9 cellular contexts compared by ENCODE assay signal in genomic region chr1:200535605-200536004, GRCh38.
A peak's percentile ranks its signal among the peaks of the same experiment; 100 is the strongest.
DNase-seq lines count a peak whose midpoint lies in the region; ATAC-seq, FAIRE-seq and TF ChIP-seq lines count a peak whose summit lies in the region.
"Had no signal": no experiment of that assay in that cellular context is flagged by ENCODE, and none has a peak within 500 bp of the region (broad histone marks: within the 10 kb centered on the region; RNA-seq: fewer than 3 reads in every experiment).

No MANE protein-coding gene starts in this region.

- no peaks in the 10 kb centered on the region for H4K20me1 ChIP-seq in K562 (replicated peaks; ENCODE audit: control insufficient read depth, insufficient read depth, low read length)

- no peaks in the 10 kb centered on the region for H3K4me1 ChIP-seq in K562 (replicated peaks in 1 of 2; ENCODE audit: control insufficient read depth in 2 of 2, insufficient read depth in 2 of 2, low read length in 2 of 2)

- no peak overlapping the region for H2AFZ ChIP-seq in K562 (ENCODE audit: low read depth, low read length)

- H3K9me3 ChIP-seq in K562 (replicated peaks; ENCODE audit: control insufficient read depth, insufficient read depth, low read depth, low read length): no peaks in the 10 kb centered on the region

- POLR2A ChIA-PET in K562 (lab: Yijun Ruan, JAX): interaction anchor here (0.8 kb wide), 1 partner anchor 145 kb away, joined by 4 read pairs; no protein-coding TSS in a partner anchor

- no peaks in the 10 kb centered on the region for H3K79me2 ChIP-seq in K562 (ENCODE audit: control insufficient read depth, insufficient read depth, low read length)

- TF ChIP-seq CTCF in K562 (IDR thresholded peaks at IDR 0.05 in 2 of 3, conservative IDR thresholded peaks at IDR 0.05 in 1 of 3; ENCODE audit: insufficient read depth in 2 of 3, low read depth in 1 of 3, low read length in 3 of 3): peak; percentile 29 to 49 (median 44); a peak in 4 of 6 replicates

- H3K9me1 ChIP-seq in K562 (ENCODE audit: control insufficient read depth, insufficient read depth, low read length): no peaks in the 10 kb centered on the region

- no peaks in the 10 kb centered on the region for H3K36me3 ChIP-seq in K562 (ENCODE audit: control insufficient read depth, insufficient read depth, low read length)

- H3K4me3 Mint-ChIP-seq in stimulated activated memory B cell treated with anti-CD40 and anti-IgM and Interleukin-4, amounts not matched to agents 10 μg/mL and 1 μg/mL and 100 μg/mL, for 72 hours: no peak overlapping the region
- H3K4me3 Mint-ChIP-seq: IgD-negative memory B cell had no signal

- no peak for TF ChIP-seq POLR2A in K562 (conservative IDR thresholded peaks at IDR 0.05)

- no peaks in the 10 kb centered on the region for H3K4me1 Mint-ChIP-seq in stimulated activated memory B cell treated with anti-CD40 and anti-IgM and Interleukin-4, amounts not matched to agents 10 μg/mL and 1 μg/mL and 100 μg/mL, for 72 hours

- peaks cover 7% of the 10 kb centered on the region for H3K9me3 Mint-ChIP-seq in stimulated activated memory B cell treated with anti-CD40 and anti-IgM and Interleukin-4, amounts not matched to agents 10 μg/mL and 1 μg/mL and 100 μg/mL, for 72 hours
- H3K9me3 Mint-ChIP-seq: IgD-negative memory B cell had no signal

- in situ Hi-C loops in Caki2 (cut with HindIII; ENCODE audit: low pct_unique_long_range_greater_than_20kb, low sequenced_read_pairs): no loop called here
- in situ Hi-C loops in K562 (cut with MboI): no loop called here

- DNase-seq in Caki2 (ENCODE audit: low read depth) (peak; percentile 40), NAMALWA (ENCODE audit: low spot score) (peak; percentile 71), K562 (ENCODE audit: extremely low read depth in 1 of 4, low spot score in 3 of 4) (peak in 2 of 4 experiments; percentile 32 to 34), NCI-H1105 treated with DMSO at 0.1 percent for 48 hours (lab: John Stamatoyannopoulos, UW) (no peak), ecto neural progenitor cell (ENCODE audit: low spot score) (no peak), posterior cingulate gyrus (no peak)

- CTCF ChIA-PET in K562 (lab: Yijun Ruan, JAX; ENCODE audit: low intra/inter-chr PET ratio): interaction anchor here (0.6 kb wide), 1 partner anchor 81 kb away, joined by 3 read pairs; no protein-coding TSS in a partner anchor

- H3K27me3 ChIP-seq in K562 (ENCODE audit: control insufficient read depth in 2 of 2, insufficient read depth in 2 of 2, low read length in 2 of 2): peaks cover 6% of the 10 kb centered on the region in 2 experiments

- no peak overlapping the region for H3K4me3 ChIP-seq in K562

- no peaks in the 10 kb centered on the region for H3K36me3 Mint-ChIP-seq in stimulated activated memory B cell treated with anti-CD40 and anti-IgM and Interleukin-4, amounts not matched to agents 10 μg/mL and 1 μg/mL and 100 μg/mL, for 72 hours
- H3K36me3 Mint-ChIP-seq: IgD-negative memory B cell had no signal

- no TSS peak for BruUV-seq in K562 (replicated peaks; lab: Mats Ljungman, UMichigan)

- H3K27ac Mint-ChIP-seq in stimulated activated memory B cell treated with anti-CD40 and anti-IgM and Interleukin-4, amounts not matched to agents 10 μg/mL and 1 μg/mL and 100 μg/mL, for 72 hours: no peak overlapping the region
- H3K27ac Mint-ChIP-seq: IgD-negative memory B cell had no signal

- no peak overlapping the region for H3K4me2 ChIP-seq in K562 (ENCODE audit: insufficient read depth, low read length)

- H3K27me3 Mint-ChIP-seq in stimulated activated memory B cell treated with anti-CD40 and anti-IgM and Interleukin-4, amounts not matched to agents 10 μg/mL and 1 μg/mL and 100 μg/mL, for 72 hours: peaks cover 10% of the 10 kb centered on the region

- no peak overlapping the region for H3K27ac ChIP-seq in K562 (ENCODE audit: extremely low read depth, low read depth, low read length)

- WGBS in K562 (ENCODE audit: insufficient coverage, low coverage, missing lambda C conversion rate): 1% methylated on average over 4 of the region's 4 CpGs

- FAIRE-seq in K562 (lab: Jason Lieb, UNC): no peak

- TF ChIP-seq RAD21 in K562 (CRISPR knock-in tag; conservative IDR thresholded peaks at IDR 0.05 in 1 of 2, IDR thresholded peaks at IDR 0.05 in 1 of 2): peak; percentile 15 to 39; a peak in 2 of 4 replicates

- intact Hi-C loops in K562 (cut with micrococcal nuclease): no loop called here
- intact Hi-C loops in posterior cingulate gyrus (cut with DNase I): no loop called here

- no peak for TF ChIP-seq EP300 in K562 (IDR thresholded peaks at IDR 0.05; ENCODE audit: low read length)

- ATAC-seq in GM18907 (IDR thresholded peaks at IDR 0.05; ENCODE audit: unreplicated experiment) (peak; percentile 76), K562 (peak; percentile 72)
- peak; percentile 64 for ATAC-seq in stimulated activated memory B cell treated with anti-CD40 and anti-IgM and Interleukin-4, amounts not matched to agents 10 μg/mL and 1 μg/mL and 100 μg/mL, for 72 hours

- H3K9ac ChIP-seq in K562 (ENCODE audit: insufficient read depth in 1 of 2, low read depth in 2 of 2, low read length in 2 of 2): no peak overlapping the region

TF ChIP-seq in K562, 482 proteins besides CTCF, POLR2A, EP300 and RAD21:
- TF ChIP-seq ZNF445 (CRISPR knock-in tag; IDR thresholded peaks at IDR 0.05; ENCODE audit: low read depth) (no peak), JUND (IDR thresholded peaks at IDR 0.05; ENCODE audit: borderline replicate concordance, low read depth, low read length) (peak; percentile 25; the same call in 1 of the 2 replicates), JUND (tag; IDR thresholded peaks at IDR 0.05; ENCODE audit: borderline replicate concordance, low read depth, low read length) (no peak), ZBTB12 (CRISPR knock-in tag; IDR thresholded peaks at IDR 0.05) (no peak)

Comparison
In these comparisons a context has a peak if more than half of its experiments do, and no peak if none do; other contexts are left out.
1. DNase-seq: peak in Caki2 (single experiment) and NAMALWA (single experiment); none in NCI-H1105 treated with DMSO at 0.1 percent for 48 hours (single experiment), ecto neural progenitor cell (single experiment) and posterior cingulate gyrus (0 of 10).
2. Peak in every context shown above with its lines, with median percentiles within 50 percentile points of each other: ATAC-seq.